In the genomic region with DNA sequence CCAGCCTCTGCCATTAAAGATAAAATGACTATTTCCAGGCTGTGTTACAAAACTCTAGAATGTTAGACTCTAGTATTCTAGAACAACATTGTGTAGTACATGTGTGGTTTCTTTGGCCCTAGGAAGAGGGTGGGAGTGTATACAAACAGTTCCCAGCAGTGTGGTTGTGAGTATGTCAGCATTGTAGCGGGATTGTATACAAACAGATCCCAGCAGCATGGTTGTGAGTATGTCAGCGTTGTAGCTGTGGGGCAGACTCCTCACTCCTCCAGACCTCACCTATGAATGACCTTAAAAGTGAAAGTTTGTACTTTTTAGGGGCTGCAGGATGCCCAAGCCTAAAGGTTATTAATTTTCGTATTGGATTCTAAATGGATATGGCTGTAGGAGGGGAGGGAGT, we compare ENCODE assay signal across 18 cellular contexts. TPM values are rescaled to one million over a fixed set of nuclear protein-coding genes. Genes with fewer than 3 reads are reported as not detected.
"Had no signal": no experiment of that assay in that cellular context is flagged by ENCODE, and none has a peak within 500 bp of the region (broad histone marks: within the 10 kb centered on the region; RNA-seq: fewer than 3 reads in every experiment).

No MANE protein-coding gene starts in this region.

- H3K27ac Mint-ChIP-seq: endodermal cell; naive thymus-derived CD4-positive, alpha-beta T cell; stimulated activated naive B cell treated with anti-CD40 and anti-IgM and Interleukin-4, amounts not matched to agents 10 μg/mL and 1 μg/mL and 100 μg/mL, for 72 hours; stimulated activated naive CD8-positive, alpha-beta T cell treated with anti-CD3 and anti-CD28 coated beads, Interleukin-15, amount 100 ng/mL, for 72 hours had no signal

- ATAC-seq: left colon; naive thymus-derived CD4-positive, alpha-beta T cell; psoas muscle; sciatic nerve; stimulated activated naive B cell treated with anti-CD40 and anti-IgM and Interleukin-4, amounts not matched to agents 10 μg/mL and 1 μg/mL and 100 μg/mL, for 72 hours; stimulated activated naive CD8-positive, alpha-beta T cell treated with anti-CD3 and anti-CD28 coated beads, Interleukin-15, amount 100 ng/mL, for 72 hours had no signal

- DNase-seq: dermis blood vessel endothelial cell; endodermal cell; foreskin melanocyte; hippocampal formation; naive thymus-derived CD4-positive, alpha-beta T cell; psoas muscle; retina; spleen; stimulated activated CD4-positive, alpha-beta T cell treated with anti-CD3 and anti-CD28 coated beads, Interleukin-15, amount 100 ng/mL, for 24 hours; stimulated activated CD4-positive, alpha-beta T cell treated with anti-CD3 and anti-CD28 coated beads, Interleukin-1b, Interleukin-23, amount 100 ng/mL, for 48 hours; stimulated activated CD4-positive, alpha-beta T cell treated with anti-CD3 and anti-CD28 coated beads, Interleukin-4, amount 100 ng/mL, for 24 hours; stimulated activated naive B cell treated with anti-CD40 and anti-IgM and Interleukin-4, amounts not matched to agents 10 μg/mL and 1 μg/mL and 100 μg/mL, for 72 hours; stimulated activated naive CD8-positive, alpha-beta T cell treated with anti-CD3 and anti-CD28 coated beads, Interleukin-15, amount 100 ng/mL, for 72 hours; testis had no signal

- H3K27me3 Mint-ChIP-seq: stimulated activated naive CD8-positive, alpha-beta T cell treated with anti-CD3 and anti-CD28 coated beads, Interleukin-15, amount 100 ng/mL, for 72 hours had no signal

- H3K4me3 ChIP-seq: psoas muscle, spleen, testis, tibial nerve had no signal

- H3K4me3 Mint-ChIP-seq: endodermal cell; naive thymus-derived CD4-positive, alpha-beta T cell; stimulated activated naive B cell treated with anti-CD40 and anti-IgM and Interleukin-4, amounts not matched to agents 10 μg/mL and 1 μg/mL and 100 μg/mL, for 72 hours; stimulated activated naive CD8-positive, alpha-beta T cell treated with anti-CD3 and anti-CD28 coated beads, Interleukin-15, amount 100 ng/mL, for 72 hours had no signal

- H3K27ac ChIP-seq: neutrophil, psoas muscle, spleen, testis, tibial nerve had no signal

- H3K4me1 Mint-ChIP-seq: stimulated activated naive B cell treated with anti-CD40 and anti-IgM and Interleukin-4, amounts not matched to agents 10 μg/mL and 1 μg/mL and 100 μg/mL, for 72 hours had no signal

- H3K36me3 Mint-ChIP-seq: naive thymus-derived CD4-positive, alpha-beta T cell had no signal

RNA-seq across cellular contexts. Expression of gene ACSL5, which starts 6.9 kb away (rescaled TPM):
- total RNA-seq: endodermal cell had no signal
